Comparison of ENCODE assay signal across 1 cellular context in the genomic region with DNA sequence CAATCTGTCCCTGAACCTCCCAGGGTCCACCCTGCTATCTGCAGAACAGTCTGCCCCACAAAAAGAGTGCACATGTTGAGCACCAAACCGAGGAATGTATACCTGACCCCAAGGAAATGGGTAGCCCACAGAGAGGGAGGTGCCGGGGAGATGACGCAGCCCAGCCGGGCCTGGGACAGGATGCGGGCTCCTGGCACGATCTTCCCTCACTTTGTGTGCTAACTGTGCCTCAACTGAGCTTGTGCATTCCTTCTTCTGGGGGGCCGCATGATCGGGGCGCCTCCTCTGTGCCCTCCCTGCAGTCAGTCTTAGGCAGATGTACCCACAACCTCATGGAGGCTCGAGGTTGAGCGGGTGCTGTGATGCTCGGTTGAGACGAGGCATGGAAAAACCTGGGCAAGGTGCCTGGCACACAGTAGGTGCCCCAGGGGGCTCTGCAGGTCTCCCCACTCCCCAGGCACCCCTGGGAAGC.
TF ChIP-seq lines count a peak whose summit lies in the region.

No MANE protein-coding gene starts in this region.

TF ChIP-seq in endothelial cell of umbilical vein, 7 proteins besides CTCF, POLR2A, EP300 and RAD21:
- peak; percentile 54 for TF ChIP-seq FOS (IDR thresholded peaks at IDR 0.05; ENCODE audit: borderline replicate concordance, insufficient read depth, low read length)
- TF ChIP-seq POLR2AphosphoS5 (IDR thresholded peaks at IDR 0.05; ENCODE audit: insufficient read depth, low read depth, low read length): peak; percentile 38
- TF ChIP-seq GATA2 (IDR thresholded peaks at IDR 0.05; ENCODE audit: insufficient read depth, insufficient read length, low read depth, low read length): no peak
- no peak for TF ChIP-seq JUN (IDR thresholded peaks at IDR 0.05; ENCODE audit: borderline replicate concordance, insufficient read depth, insufficient read length, low read depth)
